Comparison of ENCODE assay signal across 24 cellular contexts in the genomic region with DNA sequence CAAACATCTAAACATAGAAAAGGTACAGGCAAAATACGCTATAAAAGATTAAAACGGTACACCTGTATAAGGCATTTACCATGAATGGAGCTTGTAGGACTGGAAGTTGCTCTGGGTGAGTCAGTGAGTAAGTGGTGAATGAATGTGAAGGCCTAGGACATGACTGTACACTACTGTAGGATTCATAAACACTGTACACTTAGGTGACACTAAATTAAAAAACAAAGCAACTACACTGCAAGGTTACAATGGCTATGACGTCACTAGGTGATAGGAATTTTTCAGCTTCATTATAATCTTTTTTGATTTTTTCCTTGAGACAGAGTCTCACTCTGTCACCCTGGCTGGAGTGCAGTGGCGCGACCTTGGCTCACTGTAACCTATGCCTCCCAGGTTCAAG.
"Had no signal": no experiment of that assay in that cellular context is flagged by ENCODE, and none has a peak within 500 bp of the region (broad histone marks: within the 10 kb centered on the region; RNA-seq: fewer than 3 reads in every experiment).

No MANE protein-coding gene starts in this region.

- H3K4me1 ChIP-seq: sigmoid colon, stomach, suprapubic skin, tibial nerve had no signal

- H3K4me2 ChIP-seq: smooth muscle cell had no signal

- H3K27ac Mint-ChIP-seq: activated CD4-positive, alpha-beta memory T cell treated with anti-CD3 and anti-CD28 coated beads for 36 hours; activated naive CD4-positive, alpha-beta T cell treated with anti-CD3 and anti-CD28 coated beads, Interleukin-2, amount 10 ng/mL, durations not matched to agents 7 days and 5 days; naive thymus-derived CD4-positive, alpha-beta T cell; stimulated activated memory B cell treated with anti-CD40 and anti-IgM and Interleukin-4, amounts not matched to agents 10 μg/mL and 1 μg/mL and 100 μg/mL, for 72 hours had no signal

- H3K4me1 Mint-ChIP-seq: activated naive CD4-positive, alpha-beta T cell treated with anti-CD3 and anti-CD28 coated beads, Interleukin-2, amount 10 ng/mL, durations not matched to agents 7 days and 5 days; naive thymus-derived CD4-positive, alpha-beta T cell; neural crest cell; stimulated activated memory B cell treated with anti-CD40 and anti-IgM and Interleukin-4, amounts not matched to agents 10 μg/mL and 1 μg/mL and 100 μg/mL, for 72 hours had no signal

- H3K36me3 ChIP-seq: sigmoid colon, stomach, suprapubic skin, tibial nerve had no signal

- FAIRE-seq: kidney, urothelium cell line had no signal

- H3K9me3 Mint-ChIP-seq: activated CD4-positive, alpha-beta memory T cell treated with anti-CD3 and anti-CD28 coated beads for 36 hours; neural crest cell had no signal

- DNase-seq: activated CD4-positive, alpha-beta memory T cell treated with anti-CD3 and anti-CD28 coated beads for 36 hours; activated CD4-positive, alpha-beta T cell treated with anti-CD3 and anti-CD28 coated beads for 48 hours; activated effector memory CD4-positive, alpha-beta T cell treated with anti-CD3 and anti-CD28 coated beads, Interleukin-2, amount 50 U/mL, for 16 hours; activated naive CD4-positive, alpha-beta T cell treated with anti-CD3 and anti-CD28 coated beads, Interleukin-2, amount 10 ng/mL, durations not matched to agents 7 days and 5 days; amygdala; cerebellar nuclear complex; cortex of kidney; foreskin fibroblast; kidney; naive thymus-derived CD4-positive, alpha-beta T cell; occipital lobe; posterior cingulate gyrus; sigmoid colon; stimulated activated CD4-positive, alpha-beta T cell treated with anti-CD3 and anti-CD28 coated beads, Interleukin-15, amount 100 ng/mL, for 24 hours; stomach; T1000 had no signal

- H3K4me3 ChIP-seq: lung, sigmoid colon, smooth muscle cell, stomach, suprapubic skin, tibial nerve had no signal

- ATAC-seq: left lobe of liver; naive thymus-derived CD4-positive, alpha-beta T cell; stimulated activated memory B cell treated with anti-CD40 and anti-IgM and Interleukin-4, amounts not matched to agents 10 μg/mL and 1 μg/mL and 100 μg/mL, for 72 hours had no signal

- H3K27ac ChIP-seq: sigmoid colon, stomach, suprapubic skin, tibial nerve had no signal

- H3K27me3 ChIP-seq: sigmoid colon, stomach, suprapubic skin, tibial nerve had no signal

- H3K9me3 ChIP-seq: sigmoid colon, stomach, suprapubic skin, tibial nerve had no signal

- H3K27me3 Mint-ChIP-seq: activated CD4-positive, alpha-beta memory T cell treated with anti-CD3 and anti-CD28 coated beads for 36 hours; activated naive CD4-positive, alpha-beta T cell treated with anti-CD3 and anti-CD28 coated beads, Interleukin-2, amount 10 ng/mL, durations not matched to agents 7 days and 5 days; stimulated activated memory B cell treated with anti-CD40 and anti-IgM and Interleukin-4, amounts not matched to agents 10 μg/mL and 1 μg/mL and 100 μg/mL, for 72 hours had no signal

- H3K4me3 Mint-ChIP-seq: activated CD4-positive, alpha-beta memory T cell treated with anti-CD3 and anti-CD28 coated beads for 36 hours; activated naive CD4-positive, alpha-beta T cell treated with anti-CD3 and anti-CD28 coated beads, Interleukin-2, amount 10 ng/mL, durations not matched to agents 7 days and 5 days; naive thymus-derived CD4-positive, alpha-beta T cell; neural crest cell; stimulated activated memory B cell treated with anti-CD40 and anti-IgM and Interleukin-4, amounts not matched to agents 10 μg/mL and 1 μg/mL and 100 μg/mL, for 72 hours had no signal

- H3K36me3 Mint-ChIP-seq: activated CD4-positive, alpha-beta memory T cell treated with anti-CD3 and anti-CD28 coated beads for 36 hours; activated naive CD4-positive, alpha-beta T cell treated with anti-CD3 and anti-CD28 coated beads, Interleukin-2, amount 10 ng/mL, durations not matched to agents 7 days and 5 days; naive thymus-derived CD4-positive, alpha-beta T cell; stimulated activated memory B cell treated with anti-CD40 and anti-IgM and Interleukin-4, amounts not matched to agents 10 μg/mL and 1 μg/mL and 100 μg/mL, for 72 hours had no signal
